In the genomic region with DNA sequence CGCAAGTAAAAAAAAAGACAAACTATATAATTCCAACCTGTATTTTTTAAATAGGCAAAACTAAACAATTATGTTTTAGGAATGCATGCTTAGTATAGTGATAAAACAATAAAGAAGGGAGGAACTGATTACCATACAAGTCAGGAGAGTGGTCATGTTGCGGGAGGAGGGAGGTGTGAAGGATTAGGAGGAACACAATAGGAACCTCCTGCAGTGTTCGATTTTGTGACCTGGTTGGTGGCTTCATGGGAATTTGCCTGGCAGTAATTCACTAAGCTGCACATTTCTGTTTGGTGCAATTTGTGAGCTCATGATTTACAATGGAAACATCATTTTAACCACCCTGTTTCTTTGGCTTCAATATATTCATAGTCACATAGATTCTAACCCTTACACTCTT, we compare ENCODE assay signal across 7 cellular contexts.
"Had no signal": no experiment of that assay in that cellular context is flagged by ENCODE, and none has a peak within 500 bp of the region (broad histone marks: within the 10 kb centered on the region; RNA-seq: fewer than 3 reads in every experiment).

No MANE protein-coding gene starts in this region.

- H3K4me1 ChIP-seq: HAP-1 had no signal

- H3K9me3 ChIP-seq: HAP-1 had no signal

- H3K27ac Mint-ChIP-seq: HFFc6 had no signal

- H3K9me3 Mint-ChIP-seq: HFFc6 had no signal

- ATAC-seq: HCT116, K562 had no signal

- H3K4me3 ChIP-seq: HAP-1, K562 had no signal

- H3K4me3 Mint-ChIP-seq: HFFc6 had no signal

- H3K36me3 ChIP-seq: HAP-1 had no signal

- DNase-seq: GOT3, H7, HFFc6, IMR-90 had no signal
